ENCODE assay signal across 8 cellular contexts in the genomic region with DNA sequence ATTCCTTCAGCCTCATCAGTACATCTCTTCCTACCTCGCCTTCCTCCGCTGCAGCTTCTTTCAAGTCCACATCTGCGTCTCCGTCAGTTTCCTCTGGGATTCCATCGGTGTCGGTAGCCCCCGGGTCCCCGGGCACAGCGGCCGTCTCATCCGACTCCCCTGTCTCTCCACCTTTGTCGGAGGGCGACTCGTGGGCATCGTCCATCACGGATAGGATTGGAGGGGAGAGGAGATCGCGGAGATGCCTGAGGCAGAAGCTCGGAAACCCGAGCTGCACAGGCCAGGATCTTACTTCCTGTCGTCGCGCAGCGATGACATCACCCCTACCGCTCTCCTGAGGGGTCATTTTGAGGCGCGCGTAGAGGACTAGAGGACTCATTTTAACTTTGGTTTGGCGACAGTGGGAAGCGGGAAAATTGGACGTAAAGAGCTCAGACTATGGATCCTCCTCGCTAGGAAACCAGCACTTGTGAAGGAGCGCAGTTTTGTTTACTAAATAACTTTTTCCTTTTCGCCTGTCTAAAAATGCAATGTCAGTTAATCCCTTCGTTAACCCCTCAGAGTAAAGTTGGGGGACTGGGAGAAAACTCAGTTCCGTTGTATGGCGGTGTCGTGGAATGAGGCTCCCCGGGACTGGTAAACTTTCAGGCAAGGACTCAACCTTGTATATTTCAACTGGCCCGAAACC. TPM values are rescaled to one million over a fixed set of nuclear protein-coding genes. Genes with fewer than 3 reads are reported as not detected.
DNase-seq lines count a peak whose midpoint lies in the region; TF ChIP-seq lines count a peak whose summit lies in the region.

Gene TAF11 (minus strand): TSS at position 290 of the 688 bp plus-strand sequence. CDS start 85 bp downstream, at position 205.

- H4K20me1 ChIP-seq in GM23248 (ENCODE audit: insufficient read depth), result no peaks in the 10 kb centered on the region

- DNase-seq in DMS53 treated with DMSO at 0.1 percent for 48 hours (lab: John Stamatoyannopoulos, UW; ENCODE audit: unreplicated experiment), result peak; percentile 81
- DNase-seq in GM23248, result peak; percentile 98
- DNase-seq in LHCN-M2 (ENCODE audit: low read depth), result peak; percentile 93
- peak; percentile 94 for DNase-seq in RPMI7951 (ENCODE audit: low read depth)
- DNase-seq in activated T-helper 1 cell treated with Interleukin-2 at 50 U/mL for 16 hours (ENCODE audit: low read depth), result peak; percentile 81
- peak; percentile 98 for DNase-seq in esophagus muscularis mucosa (ENCODE audit: extremely low spot score)
- peak; percentile 87 for DNase-seq in stimulated activated CD8-positive, alpha-beta memory T cell treated with anti-CD3 and anti-CD28 coated beads, Interleukin-7, amount 100 ng/mL, for 24 hours (ENCODE audit: low read depth)

- in situ Hi-C loops in GM23248 (cut with MboI), result no loop called here

- H3K27me3 ChIP-seq in GM23248 (replicated peaks; ENCODE audit: insufficient read depth) (no peaks in the 10 kb centered on the region), esophagus muscularis mucosa (no peaks in the 10 kb centered on the region), muscle layer of duodenum (ENCODE audit: low read depth, low read length) (no peaks in the 10 kb centered on the region)

- intact Hi-C loops in esophagus muscularis mucosa (cut with DNase I), result loop anchor here (5.0 kb wide), 2 partner anchors 96 to 131 kb away; partner anchors contain the start of genes BLTP3A and SNRPC

- no peaks in the 10 kb centered on the region for H3K9me2 ChIP-seq in GM23248 (ENCODE audit: insufficient read depth)

- peaks cover 20% of the 10 kb centered on the region; the same call in 1 of the 2 replicates for H3F3A ChIP-seq in GM23248 (ENCODE audit: insufficient read depth)

- H3K4me3 ChIP-seq in GM23248, result peak within 1 kb of the TSS; percentile 100
- H3K4me3 ChIP-seq in esophagus muscularis mucosa, result peak within 1 kb of the TSS; percentile 75 to 86 (median 78)
- H3K4me3 ChIP-seq in muscle layer of duodenum (ENCODE audit: low read depth in 1 of 2, low read length in 2 of 2), result peak within 1 kb of the TSS; percentile 95 to 100

- H3K4me1 ChIP-seq in GM23248 (ENCODE audit: insufficient read depth), result peaks cover 14% of the 10 kb centered on the region
- peaks cover 21 to 60% (median 40%) of the 10 kb centered on the region in 4 donors for H3K4me1 ChIP-seq in esophagus muscularis mucosa
- peaks cover 4 to 17% of the 10 kb centered on the region in 2 donors for H3K4me1 ChIP-seq in muscle layer of duodenum (ENCODE audit: control insufficient read depth in 1 of 2, insufficient read depth in 2 of 2, low read length in 2 of 2)

- peak in 1 of 3 experiments; percentile 31 for TF ChIP-seq CTCF in esophagus muscularis mucosa (IDR thresholded peaks at IDR 0.05)

- no peak for TF ChIP-seq EP300 in esophagus muscularis mucosa (IDR thresholded peaks at IDR 0.05)

- H3K4me2 ChIP-seq in GM23248 (ENCODE audit: unreplicated experiment), result peak within 1 kb of the TSS; percentile 87

- H3K79me2 ChIP-seq in GM23248 (ENCODE audit: insufficient read depth), result peaks cover 79% of the 10 kb centered on the region

- H3K36me3 ChIP-seq in GM23248 (ENCODE audit: low read depth) (no peaks in the 10 kb centered on the region), esophagus muscularis mucosa (peaks cover 0 to 15% (median 0%) of the 10 kb centered on the region in 4 donors), muscle layer of duodenum (ENCODE audit: control insufficient read depth in 1 of 2, insufficient read depth in 2 of 2, low read length in 2 of 2) (peaks cover 0 to 4% of the 10 kb centered on the region in 2 donors)

- H3K9me3 ChIP-seq in GM23248 (ENCODE audit: low read depth), result no peaks in the 10 kb centered on the region
- H3K9me3 ChIP-seq in esophagus muscularis mucosa, result no peaks in the 10 kb centered on the region
- H3K9me3 ChIP-seq in muscle layer of duodenum (ENCODE audit: control insufficient read depth in 1 of 2, low read length in 2 of 2), result no peaks in the 10 kb centered on the region

- H3K27ac ChIP-seq in GM23248 (peak within 1 kb of the TSS; percentile 88), esophagus muscularis mucosa (replicated peaks in 1 of 4) (peak within 1 kb of the TSS; percentile 85 to 92 (median 90)), muscle layer of duodenum (ENCODE audit: low read length) (peak within 1 kb of the TSS; percentile 99)

- WGBS in GM23248 (ENCODE audit: low coverage in 1 of 2, low lambda C conversion rate in 2 of 2, missing lambda C conversion rate in 2 of 2), 2 experiments, result 1% methylated on average over 40 of the region's 40 CpGs
- WGBS in esophagus muscularis mucosa, result under 1% methylated on average over 34 of the region's 40 CpGs

- peak within 1 kb of the TSS; percentile 99 for H2AFZ ChIP-seq in GM23248

- peak; percentile 53 for TF ChIP-seq POLR2A in esophagus muscularis mucosa (IDR thresholded peaks at IDR 0.05; ENCODE audit: low read depth)

- H3K9ac ChIP-seq in GM23248, result peak within 1 kb of the TSS; percentile 97

RNA-seq across cellular contexts. Expression of gene TAF11, which starts in this region (rescaled TPM):
- 18.2 and 27.1 TPM in 2 replicates for total RNA-seq in GM23248 (2014; rRNA removed; shearing (Covaris generic))
- 23.0 and 24.8 TPM in 2 replicates for polyA plus RNA-seq in GM23248 (2016; fragmentation: Nextera tagmentation; extraction: Ambion mirVana)
- 18.0 and 20.0 TPM in 2 replicates for total RNA-seq in LHCN-M2 (2014; rRNA removed)
- polyA plus RNA-seq in LHCN-M2 (2012), result 13.7 TPM
- total RNA-seq in RPMI7951 (2014; rRNA removed; shearing (Covaris generic)), result 40.3 and 46.3 TPM in 2 replicates
- 10 to 100 TPM; 18.2 to 26.2 (median 25.4) TPM for total RNA-seq in esophagus muscularis mucosa

Comparison
In these comparisons a context has a peak if more than half of its experiments do, and no peak if none do; other contexts are left out.
1. Peak in every context shown above with its lines: DNase-seq, H3K4me3 ChIP-seq and H3K27ac ChIP-seq.